9 cellular contexts compared by ENCODE assay signal in genomic region chr16:85370543-85370880, GRCh38.
DNase-seq lines count a peak whose midpoint lies in the region; ATAC-seq and TF ChIP-seq lines count a peak whose summit lies in the region.
"Had no signal": no experiment of that assay in that cellular context is flagged by ENCODE, and none has a peak within 500 bp of the region (broad histone marks: within the 10 kb centered on the region; RNA-seq: fewer than 3 reads in every experiment).

No MANE protein-coding gene starts in this region.

- intact Hi-C loops in Right ventricle myocardium superior (cut with DNase I) = no loop called here
- intact Hi-C loops in cardiac septum (cut with DNase I) = no loop called here

- ATAC-seq in Right ventricle myocardium superior (ENCODE audit: poor library complexity) (peak; percentile 10), GM21515 (IDR thresholded peaks at IDR 0.05; ENCODE audit: unreplicated experiment) (no peak)

- no peak for DNase-seq in Right ventricle myocardium superior
- no peak for DNase-seq in cardiac septum (ENCODE audit: low spot score)
- no peak for DNase-seq in cardiac muscle cell (ENCODE audit: low read depth in 1 of 2, low spot score in 1 of 2)
- DNase-seq in GM19238 (ENCODE audit: insufficient read length, low spot score) = no peak
- no peak for DNase-seq in activated CD4-positive, alpha-beta T cell treated with anti-CD3 and anti-CD28 coated beads for 1 hour
- no peak for DNase-seq in NCI-H2196 treated with DMSO at 0.1 percent for 48 hours (lab: John Stamatoyannopoulos, UW; ENCODE audit: unreplicated experiment)
- DNase-seq: COR-L47 had no signal

- H3K27me3 ChIP-seq in cardiac muscle cell (no peaks in the 10 kb centered on the region), rectal smooth muscle tissue (ENCODE audit: control insufficient read depth, insufficient read depth, low read length) (no peaks in the 10 kb centered on the region)

- TF ChIP-seq CTCF in cardiac muscle cell (IDR thresholded peaks at IDR 0.05; ENCODE audit: low read depth, low read length) = no peak

- no peak overlapping the region for H3K4me3 ChIP-seq in cardiac muscle cell
- H3K4me3 ChIP-seq in rectal smooth muscle tissue (ENCODE audit: low read length) = peak overlapping the region; percentile 26

- no peaks in the 10 kb centered on the region for H3K9me3 ChIP-seq in cardiac muscle cell (ENCODE audit: low read depth)

- H3K36me3 ChIP-seq in cardiac muscle cell = no peaks in the 10 kb centered on the region
- H3K36me3 ChIP-seq in rectal smooth muscle tissue (ENCODE audit: control insufficient read depth, insufficient read depth, low read length) = no peaks in the 10 kb centered on the region

- no peak overlapping the region for H3K9ac ChIP-seq in rectal smooth muscle tissue (ENCODE audit: low read length)

- H3K27ac ChIP-seq in cardiac muscle cell = peak overlapping the region; percentile 58
- peak overlapping the region; percentile 86 for H3K27ac ChIP-seq in rectal smooth muscle tissue (ENCODE audit: low read depth, low read length)

- H3K4me1 ChIP-seq in cardiac muscle cell (ENCODE audit: low read depth) (peaks cover 18% of the 10 kb centered on the region), rectal smooth muscle tissue (ENCODE audit: control insufficient read depth, insufficient read depth, low read length) (peaks cover 32% of the 10 kb centered on the region)
